7 cellular contexts compared by ENCODE assay signal in genomic region chr11:70012134-70012733, GRCh38.
"Had no signal": no experiment of that assay in that cellular context is flagged by ENCODE, and none has a peak within 500 bp of the region (broad histone marks: within the 10 kb centered on the region; RNA-seq: fewer than 3 reads in every experiment).

No MANE protein-coding gene starts in this region.

- H3K9me3 ChIP-seq: HAP-1 had no signal

- H3K4me1 Mint-ChIP-seq: GM23338 had no signal

- FAIRE-seq: K562 had no signal

- H3K4me2 ChIP-seq: GM23338 had no signal

- H3K9me3 Mint-ChIP-seq: GM23338 had no signal

- H2AFZ ChIP-seq: GM23338 had no signal

- H3K4me3 ChIP-seq: GM23338, HAP-1, K562 had no signal

- H3K4me3 Mint-ChIP-seq: GM23338 had no signal

- DNase-seq: H7, IMR-90, KG1 had no signal

- H3K27ac ChIP-seq: HL-60 had no signal

- H3K36me3 ChIP-seq: HAP-1 had no signal

- H3K27ac Mint-ChIP-seq: GM23338 had no signal

- H3K4me1 ChIP-seq: HAP-1 had no signal
